8 cellular contexts compared by ENCODE assay signal in the genomic region with DNA sequence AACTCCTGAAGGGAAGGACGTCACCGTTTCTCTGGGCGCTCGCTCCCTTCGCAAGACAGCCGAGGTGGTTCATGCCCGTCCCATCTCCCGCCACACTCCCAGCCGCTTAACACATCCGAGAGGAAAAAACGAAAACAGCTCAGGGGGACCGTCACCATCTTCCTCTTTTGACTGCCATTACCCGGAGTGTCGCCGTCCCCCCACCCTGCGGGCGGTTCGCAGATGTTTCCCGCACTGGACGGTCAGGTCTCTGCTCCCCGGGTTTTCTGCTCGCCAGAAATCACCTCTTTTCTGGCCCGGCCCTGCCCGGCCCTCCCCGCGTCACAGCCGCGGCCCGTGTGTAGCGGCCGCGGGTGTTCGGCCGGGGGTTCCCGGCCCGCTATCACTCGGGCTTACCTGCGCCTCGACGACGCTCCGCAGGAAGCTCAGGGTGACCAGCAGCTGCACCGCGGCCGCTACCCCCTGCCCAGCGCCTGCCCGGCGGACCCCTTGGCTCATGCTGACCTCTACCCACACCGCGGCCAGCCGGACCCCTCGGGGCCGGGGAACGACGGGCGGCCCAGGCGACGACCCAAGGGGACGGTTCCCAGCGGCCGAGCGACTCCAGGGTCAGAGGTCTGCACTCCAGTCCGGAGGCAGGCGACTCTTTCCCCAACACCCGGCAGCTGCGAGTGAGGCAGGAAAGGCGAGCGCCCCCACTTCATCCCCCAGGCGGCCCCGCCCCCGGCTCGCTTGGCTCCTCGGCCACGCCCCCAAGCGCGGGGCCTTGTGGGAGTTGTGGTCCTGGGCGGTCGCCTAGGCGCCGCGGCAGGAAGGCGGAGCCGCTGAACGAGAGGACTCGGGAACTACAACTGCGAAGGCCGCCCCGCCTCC. TPM values are rescaled to one million over a fixed set of nuclear protein-coding genes. Genes with fewer than 3 reads are reported as not detected.
A peak's percentile ranks its signal among the peaks of the same experiment; 100 is the strongest.
DNase-seq lines count a peak whose midpoint lies in the region; ATAC-seq and TF ChIP-seq lines count a peak whose summit lies in the region.

A gene with protein sequence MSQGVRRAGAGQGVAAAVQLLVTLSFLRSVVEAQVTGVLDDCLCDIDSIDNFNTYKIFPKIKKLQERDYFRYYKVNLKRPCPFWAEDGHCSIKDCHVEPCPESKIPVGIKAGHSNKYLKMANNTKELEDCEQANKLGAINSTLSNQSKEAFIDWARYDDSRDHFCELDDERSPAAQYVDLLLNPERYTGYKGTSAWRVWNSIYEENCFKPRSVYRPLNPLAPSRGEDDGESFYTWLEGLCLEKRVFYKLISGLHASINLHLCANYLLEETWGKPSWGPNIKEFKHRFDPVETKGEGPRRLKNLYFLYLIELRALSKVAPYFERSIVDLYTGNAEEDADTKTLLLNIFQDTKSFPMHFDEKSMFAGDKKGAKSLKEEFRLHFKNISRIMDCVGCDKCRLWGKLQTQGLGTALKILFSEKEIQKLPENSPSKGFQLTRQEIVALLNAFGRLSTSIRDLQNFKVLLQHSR (minus strand): TSS at position 673 of the 873 bp plus-strand sequence. CDS start 175 bp downstream, at position 498.

- H3K9me2 ChIP-seq in hepatocyte (replicated peaks; ENCODE audit: insufficient read depth): no peaks in the 10 kb centered on the region

- H3K36me3 ChIP-seq in hepatocyte (replicated peaks; ENCODE audit: insufficient read depth, low read depth) (no peaks in the 10 kb centered on the region), aorta (ENCODE audit: control insufficient read depth in 1 of 2, insufficient read depth in 2 of 2, low read length in 1 of 2) (no peaks in the 10 kb centered on the region)

- in situ Hi-C loops in astrocyte of the cerebellum (cut with HindIII; ENCODE audit: low sequenced_read_pairs): no loop called here

- TF ChIP-seq CTCF in astrocyte of the cerebellum (IDR thresholded peaks at IDR 0.05; ENCODE audit: low read depth, low read length, missing control alignments): no peak
- TF ChIP-seq CTCF in hepatocyte (IDR thresholded peaks at IDR 0.05; ENCODE audit: poor library complexity): no peak

- H4K20me1 ChIP-seq in hepatocyte (ENCODE audit: insufficient read depth, poor library complexity, severe bottlenecking): no peaks in the 10 kb centered on the region

- no peaks in the 10 kb centered on the region for H3K79me2 ChIP-seq in hepatocyte

- peak within 1 kb of the TSS; percentile 91 for H3K4me2 ChIP-seq in hepatocyte

- ATAC-seq in GM18505 (IDR thresholded peaks at IDR 0.05; ENCODE audit: unreplicated experiment): peak; percentile 76
- ATAC-seq in HG02970 (IDR thresholded peaks at IDR 0.05; ENCODE audit: low FRiP score, unreplicated experiment): peak; percentile 89
- peak; percentile 100 for ATAC-seq in aorta (ENCODE audit: low FRiP score)

- peak; percentile 97 for TF ChIP-seq POLR2A in GM18505 (IDR thresholded peaks at IDR 0.05; ENCODE audit: borderline replicate concordance, extremely low read depth, insufficient read depth, insufficient read length)

- H2AFZ ChIP-seq in hepatocyte: peak within 1 kb of the TSS; percentile 80

- 0% methylated on average over 56 of the region's 88 CpGs for WGBS in hepatocyte (ENCODE audit: low lambda C conversion rate, missing lambda C conversion rate)
- WGBS in aorta, 2 donors: 0% methylated on average over 82 to 88 of the region's 88 CpGs

- DNase-seq in NCI-H187 treated with DMSO at 0.1 percent for 48 hours (lab: John Stamatoyannopoulos, UW) (peak; percentile 66), T-helper 22 cell (ENCODE audit: low read depth) (peak; percentile 94), astrocyte of the cerebellum (ENCODE audit: low read depth) (peak; percentile 89), hepatocyte (ENCODE audit: low spot score) (peak; percentile 99), renal cortical epithelial cell (ENCODE audit: low read depth) (peak; percentile 87), aorta (peak; percentile 99)

- intact Hi-C loops in aorta (cut with DNase I): no loop called here

- H3K4me1 ChIP-seq in hepatocyte (ENCODE audit: insufficient read depth): no peaks in the 10 kb centered on the region
- H3K4me1 ChIP-seq in aorta (ENCODE audit: control insufficient read depth in 1 of 2, insufficient read depth in 2 of 2, low read length in 2 of 2): peaks cover 0 to 6% of the 10 kb centered on the region in 2 donors

- H3K9me3 ChIP-seq in hepatocyte (ENCODE audit: low read depth): no peaks in the 10 kb centered on the region
- no peaks in the 10 kb centered on the region for H3K9me3 ChIP-seq in aorta (ENCODE audit: control insufficient read depth, low read length)

- H3K27me3 ChIP-seq in hepatocyte (peaks cover 19% of the 10 kb centered on the region), aorta (ENCODE audit: control insufficient read depth in 1 of 2, insufficient read depth in 2 of 2, low read length in 1 of 2) (no peaks in the 10 kb centered on the region)

- no peak within 1 kb of the TSS for H3K27ac ChIP-seq in hepatocyte
- peak within 1 kb of the TSS in 1 of 2 donors; percentile 53 for H3K27ac ChIP-seq in aorta (ENCODE audit: low read depth in 1 of 2, low read length in 2 of 2)

- peak within 1 kb of the TSS; percentile 81 for H3K4me3 ChIP-seq in astrocyte of the cerebellum (ENCODE audit: low read depth, low read length)
- peak within 1 kb of the TSS; percentile 64 for H3K4me3 ChIP-seq in hepatocyte
- peak within 1 kb of the TSS; percentile 85 to 90 for H3K4me3 ChIP-seq in aorta (ENCODE audit: low read length in 2 of 2)

RNA-seq across cellular contexts. Expression of the gene that starts here (rescaled TPM):
- 5.8 and 6.9 TPM in 2 replicates for total RNA-seq in hepatocyte
- polyA plus RNA-seq in hepatocyte: 3.6 TPM in 2 replicates
- 8.2 and 11.3 TPM in 2 replicates for total RNA-seq in renal cortical epithelial cell
- total RNA-seq in aorta: 10 to 100 TPM in 1 of 2 donors, 1 to 10 TPM in 1; 9.6 to 12.9 TPM
- polyA plus RNA-seq in aorta: 1 to 10 TPM; 1.9 to 8.9 TPM
